25 cellular contexts compared by ENCODE assay signal in genomic region chr20:658731-659291, GRCh38. TPM values are rescaled to one million over a fixed set of nuclear protein-coding genes. Genes with fewer than 3 reads are reported as not detected.
A peak's percentile ranks its signal among the peaks of the same experiment; 100 is the strongest.
DNase-seq lines count a peak whose midpoint lies in the region; ATAC-seq, FAIRE-seq and TF ChIP-seq lines count a peak whose summit lies in the region.
"Had no signal": no experiment of that assay in that cellular context is flagged by ENCODE, and none has a peak within 500 bp of the region (broad histone marks: within the 10 kb centered on the region; RNA-seq: fewer than 3 reads in every experiment).

No MANE protein-coding gene starts in this region.

- H3K9ac ChIP-seq in ES-I3 (ENCODE audit: low read depth, low read length), result peak overlapping the region; percentile 24; the same call in 1 of the 2 replicates
- no peak overlapping the region for H3K9ac ChIP-seq in iPS-15b (ENCODE audit: low read depth, low read length)

- H3K4me1 ChIP-seq in A549 (peaks cover 53% of the 10 kb centered on the region), ES-I3 (ENCODE audit: insufficient read depth, low read length) (peaks cover 50% of the 10 kb centered on the region), iPS-15b (ENCODE audit: control insufficient read depth, insufficient read depth, low read length) (peaks cover 44% of the 10 kb centered on the region)

- no peak for TF ChIP-seq RAD21 in A549 (conservative IDR thresholded peaks at IDR 0.05 in 1 of 2, IDR thresholded peaks at IDR 0.05 in 1 of 2)

- H3K4me3 ChIP-seq in A549 (no peak overlapping the region), iPS-15b (ENCODE audit: low read depth, low read length) (peak overlapping the region; percentile 36)
- H3K4me3 ChIP-seq: heart left ventricle had no signal

- H3K9me3 ChIP-seq in A549 (no peaks in the 10 kb centered on the region), ES-I3 (ENCODE audit: control insufficient read depth, insufficient read depth, low read length) (no peaks in the 10 kb centered on the region), iPS-15b (ENCODE audit: control insufficient read depth, insufficient read depth, low read length) (no peaks in the 10 kb centered on the region)
- H3K9me3 ChIP-seq: heart left ventricle had no signal

- peaks cover 39% of the 10 kb centered on the region for H3K27me3 ChIP-seq in iPS-15b (ENCODE audit: control insufficient read depth, insufficient read depth, low read length)

- FAIRE-seq in A549 (lab: Jason Lieb, UNC), result peak; percentile 82
- FAIRE-seq: D721Med, GM19239 had no signal

- no peak overlapping the region for H3K4me2 ChIP-seq in A549

- no peak for TF ChIP-seq CTCF in A549 (IDR thresholded peaks at IDR 0.05)

- 76% methylated on average over 5 of the region's 5 CpGs for WGBS in A549 (ENCODE audit: missing lambda C conversion rate)

- H3K27ac ChIP-seq in A549, result peak overlapping the region; percentile 66 to 69; a peak in 4 of 6 replicates
- H3K27ac ChIP-seq: C4-2B, RWPE1 had no signal

- CTCF ChIA-PET in A549 (lab: Yijun Ruan, JAX), result interaction anchor here (1.7 to 5.2 kb wide), 3 partner anchors 9 to 70 kb away, joined by 5 to 60 read pairs (median 24); no protein-coding TSS in a partner anchor

- H3K36me3 ChIP-seq in ES-I3 (ENCODE audit: insufficient read depth, low read length) (no peaks in the 10 kb centered on the region), iPS-15b (ENCODE audit: control insufficient read depth, insufficient read depth, low read length) (no peaks in the 10 kb centered on the region)
- H3K36me3 ChIP-seq: heart left ventricle had no signal

- no peak for TF ChIP-seq POLR2A in A549 (IDR thresholded peaks at IDR 0.05; ENCODE audit: low read length)

- DNase-seq in A549 (ENCODE audit: low read depth in 1 of 2, low spot score in 1 of 2) (no peak), MV-4-11 (lab: John Stamatoyannopoulos, UW) (peak; percentile 51)
- no peak for DNase-seq in stimulated activated CD4-positive, alpha-beta T cell treated with anti-CD3 and anti-CD28 coated beads, Interleukin-12 subunit alpha, Interleukin-12 subunit beta, amount 100 ng/mL, for 4 hours
- DNase-seq in activated CD8-positive, alpha-beta memory T cell treated with anti-CD3 and anti-CD28 coated beads, Interleukin-2, amount 50 U/mL, for 48 hours, result no peak
- DNase-seq in activated CD4-positive, alpha-beta T cell treated with anti-CD3 and anti-CD28 coated beads, Interleukin-2, amount 50 U/mL, for 48 hours, result no peak
- DNase-seq: activated CD4-positive, CD25-positive, alpha-beta regulatory T cell; activated CD8-positive, alpha-beta T cell treated with anti-CD3 and anti-CD28 coated beads for 36 hours; activated effector memory CD4-positive, alpha-beta T cell treated with anti-CD3 and anti-CD28 coated beads, Interleukin-2, amount 50 U/mL, for 16 hours; activated naive CD8-positive, alpha-beta T cell treated with anti-CD3 and anti-CD28 coated beads, Interleukin-2, amount 10 ng/mL, durations not matched to agents 7 days and 5 days; activated T-cell treated with anti-CD3 and anti-CD28 coated beads for 4 hours; cerebellar nuclear complex; heart left ventricle; immature natural killer cell; Karpas-422; NCI-H1048; NCI-H187 treated with DMSO at 0.1 percent for 48 hours; NCI-H69 had no signal

- ATAC-seq in A549, result no peak
- ATAC-seq in GM21390 (IDR thresholded peaks at IDR 0.05; ENCODE audit: unreplicated experiment), result no peak
- ATAC-seq: activated CD8-positive, alpha-beta T cell treated with anti-CD3 and anti-CD28 coated beads for 36 hours; left lobe of liver had no signal

- POLR2A ChIA-PET in A549 (lab: Yijun Ruan, JAX), result no interaction called here

- TF ChIP-seq EP300 in A549 (IDR thresholded peaks at IDR 0.05), result no peak

TF ChIP-seq in A549, 52 proteins besides CTCF, POLR2A, EP300 and RAD21:
- TF ChIP-seq BHLHE40 (IDR thresholded peaks at IDR 0.05; ENCODE audit: low read depth, low read length) (no peak), CEBPB (IDR thresholded peaks at IDR 0.05) (no peak), MAFK (IDR thresholded peaks at IDR 0.05; ENCODE audit: partially characterized antibody) (no peak), CBX8 (IDR thresholded peaks at IDR 0.05) (no peak), MAZ (IDR thresholded peaks at IDR 0.05; ENCODE audit: borderline replicate concordance, low read depth, low read length) (no peak), USF2 (IDR thresholded peaks at IDR 0.05) (no peak), E2F6 (IDR thresholded peaks at IDR 0.05; ENCODE audit: borderline replicate concordance, low read depth) (no peak), PBX3 (IDR thresholded peaks at IDR 0.05) (no peak), RFX5 (IDR thresholded peaks at IDR 0.05) (no peak), KDM1A (IDR thresholded peaks at IDR 0.05; ENCODE audit: low read depth) (no peak), SMC3 (IDR thresholded peaks at IDR 0.05) (no peak), EHMT2 (IDR thresholded peaks at IDR 0.05; ENCODE audit: low read depth) (no peak), GATA3 (IDR thresholded peaks at IDR 0.05; ENCODE audit: borderline replicate concordance) (no peak), CHD2 (IDR thresholded peaks at IDR 0.05; ENCODE audit: low read length, partially characterized antibody) (no peak), ESRRA (IDR thresholded peaks at IDR 0.05; ENCODE audit: borderline replicate concordance, low read length) (no peak), EHF (CRISPR knock-in tag; IDR thresholded peaks at IDR 0.05) (no peak), JUN (IDR thresholded peaks at IDR 0.05) (no peak), REST (IDR thresholded peaks at IDR 0.05) (no peak)

RNA-seq across cellular contexts. Expression of gene SRXN1, which starts 5.8 kb away (rescaled TPM):
- polyA plus RNA-seq in A549 (2011; rRNA removed) (262 and 302 TPM in 2 replicates), A549 (2017; fragmentation: RNase III; extraction: RNeasy Plus Mini Kit Qiagen cat#74134 plus additional on column Dnase treatment) (170 to 213 TPM (median 183 TPM) in 3 replicates)
- polyA plus RNA-seq in A549 (2012; cell fraction: cytosol; rRNA removed), result 197 and 269 TPM in 2 replicates
- 111 and 130 TPM in 2 replicates for polyA plus RNA-seq in A549 (2012; cell fraction: nucleus; rRNA removed)
- polyA minus RNA-seq in A549 (2011; rRNA and poly(A)+ RNA removed), result 187 and 193 TPM in 2 replicates

RNA-seq across cellular contexts. Expression of gene SCRT2, which starts 16.8 kb away (rescaled TPM):
- polyA plus RNA-seq in A549 (2011; rRNA removed), result not detected in 2 replicates
- polyA plus RNA-seq in A549 (2012; cell fraction: cytosol; rRNA removed), result 0.01 TPM in 1 of 2 replicates, not detected in the other
- polyA plus RNA-seq in A549 (2012; cell fraction: nucleus; rRNA removed), result 0.02 TPM in 1 of 2 replicates, not detected in the other
- polyA plus RNA-seq in A549 (2017; fragmentation: RNase III; extraction: RNeasy Plus Mini Kit Qiagen cat#74134 plus additional on column Dnase treatment), result not detected in 3 replicates
- polyA minus RNA-seq in A549 (2011; rRNA and poly(A)+ RNA removed), result not detected in 2 replicates
- polyA plus RNA-seq: heart left ventricle, immature natural killer cell had no signal

RNA-seq across cellular contexts. Expression of gene TCF15, which starts 48.7 kb away (rescaled TPM):
- polyA plus RNA-seq in A549 (2011; rRNA removed) (not detected in 2 replicates), A549 (2017; fragmentation: RNase III; extraction: RNeasy Plus Mini Kit Qiagen cat#74134 plus additional on column Dnase treatment) (not detected in 3 replicates)
- not detected in 2 replicates for polyA plus RNA-seq in A549 (2012; cell fraction: cytosol; rRNA removed)
- not detected in 2 replicates for polyA plus RNA-seq in A549 (2012; cell fraction: nucleus; rRNA removed)
- polyA minus RNA-seq in A549 (2011; rRNA and poly(A)+ RNA removed), result not detected in 2 replicates
- polyA plus RNA-seq: immature natural killer cell had no signal
